ENCODE assay signal across 18 cellular contexts in the genomic region with DNA sequence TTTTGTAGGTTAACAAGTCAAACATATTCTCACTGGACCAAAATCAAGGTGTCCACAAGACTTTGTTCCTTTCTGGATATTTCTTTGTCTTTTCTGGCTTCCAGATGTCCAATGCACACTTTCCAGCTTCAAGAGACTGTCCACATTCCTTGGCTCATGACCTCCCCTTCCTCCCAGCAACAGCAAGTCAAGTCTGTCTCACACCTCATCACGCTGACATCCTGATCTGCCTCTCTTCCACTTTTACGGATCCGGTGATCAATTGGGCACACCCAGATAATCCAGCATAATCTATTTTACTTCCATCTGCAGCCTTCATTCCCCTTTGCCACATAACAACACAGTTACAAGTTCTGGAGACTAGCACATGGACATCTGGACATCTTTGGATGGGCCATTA.
"Had no signal": no experiment of that assay in that cellular context is flagged by ENCODE, and none has a peak within 500 bp of the region (broad histone marks: within the 10 kb centered on the region; RNA-seq: fewer than 3 reads in every experiment).

No MANE protein-coding gene starts in this region.

- H3K36me3 ChIP-seq: cardiac muscle cell, gastrocnemius medialis, uterus had no signal

- H3K4me3 ChIP-seq: cardiac muscle cell, gastrocnemius medialis, tibial nerve, uterus had no signal

- H3K27me3 Mint-ChIP-seq: dendritic cell treated with granulocyte-macrophage colony-stimulating factor and Interleukin-4, amounts not matched to agents 40 ng/mL and 50 ng/mL, for 4 days had no signal

- ATAC-seq: activated CD8-positive, alpha-beta T cell treated with anti-CD3 and anti-CD28 coated beads, Interleukin-2, amount 10 ng/mL, durations not matched to agents 7 days and 5 days; esophagus mucosa; gastrocnemius medialis had no signal

- H3K9me3 Mint-ChIP-seq: dendritic cell treated with granulocyte-macrophage colony-stimulating factor and Interleukin-4, amounts not matched to agents 40 ng/mL and 50 ng/mL, for 4 days had no signal

- DNase-seq: activated CD4-positive, alpha-beta T cell treated with anti-CD3 and anti-CD28 coated beads for 1 hour; activated CD8-positive, alpha-beta T cell treated with anti-CD3 and anti-CD28 coated beads, Interleukin-2, amount 10 ng/mL, durations not matched to agents 7 days and 5 days; effector CD8-positive, alpha-beta T cell; gastrocnemius medialis; head of caudate nucleus; kidney glomerular epithelial cell; left ventricle myocardium superior; occipital lobe; posterior cingulate gyrus; retina; stimulated activated naive CD4-positive, alpha-beta T cell treated with Interleukin-2 at 50 U/mL for 16 hours; T-helper 2 cell; uterus; WERI-Rb-1 had no signal

- H3K9me3 ChIP-seq: gastrocnemius medialis, tibial nerve, uterus had no signal

- H3K4me1 ChIP-seq: uterus had no signal

- H3K27ac ChIP-seq: cardiac muscle cell, gastrocnemius medialis, tibial nerve, uterus, WERI-Rb-1 had no signal

- H3K27me3 ChIP-seq: cardiac muscle cell, gastrocnemius medialis, tibial nerve, uterus had no signal

- H3K4me3 Mint-ChIP-seq: activated CD8-positive, alpha-beta T cell treated with anti-CD3 and anti-CD28 coated beads, Interleukin-2, amount 10 ng/mL, durations not matched to agents 7 days and 5 days; dendritic cell treated with granulocyte-macrophage colony-stimulating factor and Interleukin-4, amounts not matched to agents 40 ng/mL and 50 ng/mL, for 4 days had no signal

- H3K27ac Mint-ChIP-seq: activated CD8-positive, alpha-beta T cell treated with anti-CD3 and anti-CD28 coated beads, Interleukin-2, amount 10 ng/mL, durations not matched to agents 7 days and 5 days; dendritic cell treated with granulocyte-macrophage colony-stimulating factor and Interleukin-4, amounts not matched to agents 40 ng/mL and 50 ng/mL, for 4 days had no signal
